14 cellular contexts compared by ENCODE assay signal in the genomic region with DNA sequence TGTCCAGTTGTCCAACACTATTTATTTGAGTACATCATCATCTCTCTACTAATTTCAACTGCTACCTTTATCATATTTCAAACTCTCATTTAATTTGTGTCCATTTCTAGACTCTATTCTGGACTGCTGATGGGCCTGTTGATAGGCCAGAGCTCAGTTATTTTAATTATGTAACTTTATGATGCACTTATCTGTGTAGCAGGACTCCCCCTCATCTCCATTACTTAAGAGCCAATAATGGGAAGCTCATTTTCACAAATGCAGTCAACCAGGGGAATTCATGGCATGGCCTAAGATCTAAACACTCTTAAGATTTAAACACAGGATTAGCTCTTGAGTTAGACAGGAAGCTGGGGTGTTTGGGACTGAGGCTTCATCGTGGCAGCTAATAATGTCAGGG. TPM values are rescaled to one million over a fixed set of nuclear protein-coding genes. Genes with fewer than 3 reads are reported as not detected.
A peak's percentile ranks its signal among the peaks of the same experiment; 100 is the strongest.
DNase-seq lines count a peak whose midpoint lies in the region; ATAC-seq, FAIRE-seq and TF ChIP-seq lines count a peak whose summit lies in the region.
"Had no signal": no experiment of that assay in that cellular context is flagged by ENCODE, and none has a peak within 500 bp of the region (broad histone marks: within the 10 kb centered on the region; RNA-seq: fewer than 3 reads in every experiment).

No MANE protein-coding gene starts in this region.

- intact Hi-C loops in Caco-2 (cut with micrococcal nuclease; ENCODE audit: unreplicated experiment) = no loop called here
- intact Hi-C loops in OCI-LY7 (cut with micrococcal nuclease; ENCODE audit: unreplicated experiment) = no loop called here

- peaks cover 12% of the 10 kb centered on the region for H3K4me1 Mint-ChIP-seq in Caco-2 (ENCODE audit: low read depth, unreplicated experiment)
- H3K4me1 Mint-ChIP-seq: CD8-positive, alpha-beta memory T cell had no signal

- H3K9me3 Mint-ChIP-seq in Caco-2 (ENCODE audit: unreplicated experiment) = no peaks in the 10 kb centered on the region
- H3K9me3 Mint-ChIP-seq: CD8-positive, alpha-beta memory T cell; GM23338 had no signal

- H3K36me3 Mint-ChIP-seq in Caco-2 (ENCODE audit: insufficient read depth, unreplicated experiment) = peaks cover 79% of the 10 kb centered on the region
- H3K36me3 Mint-ChIP-seq: CD8-positive, alpha-beta memory T cell had no signal

- H3K79me2 ChIP-seq in osteoblast (ENCODE audit: insufficient read depth, low read length) = peaks cover 80% of the 10 kb centered on the region
- H3K79me2 ChIP-seq in OCI-LY7 (ENCODE audit: insufficient read depth, low read depth, low read length) = no peaks in the 10 kb centered on the region

- H3K4me3 Mint-ChIP-seq in Caco-2 (ENCODE audit: unreplicated experiment) = no peak overlapping the region
- H3K4me3 Mint-ChIP-seq: CD8-positive, alpha-beta memory T cell; GM23338 had no signal

- H3K36me3 ChIP-seq in osteoblast (ENCODE audit: insufficient read depth, low read length) (peaks cover 2% of the 10 kb centered on the region), Caco-2 (ENCODE audit: control insufficient read depth, insufficient read depth, low read length) (peaks cover 5% of the 10 kb centered on the region), OCI-LY7 (ENCODE audit: insufficient read depth, low read length) (no peaks in the 10 kb centered on the region)

- POLR2A ChIA-PET in Caco-2 (lab: Charles Lee) (interaction anchor here (0.6 kb wide), 1 partner anchor 228 kb away, joined by 17 read pairs; no protein-coding TSS in a partner anchor), OCI-LY7 (lab: Charles Lee) (interaction anchor here (1.2 kb wide), 2 partner anchors 11 to 122 kb away, joined by 3 to 4 read pairs; no protein-coding TSS in a partner anchor)

- no peak overlapping the region for H3K4me2 ChIP-seq in osteoblast (ENCODE audit: insufficient read depth, low read length)
- no peak overlapping the region for H3K4me2 ChIP-seq in OCI-LY7 (ENCODE audit: low read length)
- H3K4me2 ChIP-seq: GM23338 had no signal

- H3K9me2 ChIP-seq in OCI-LY7 (ENCODE audit: insufficient read depth, low read length) = no peaks in the 10 kb centered on the region

- no TSS peak for BruUV-seq in Caco-2 (replicated peaks; lab: Mats Ljungman, UMichigan)
- BruUV-seq in OCI-LY7 (replicated peaks; lab: Mats Ljungman, UMichigan) = no TSS peak

- DNase-seq in DMS79 treated with DMSO at 0.1 percent for 48 hours (lab: John Stamatoyannopoulos, UW) (peak; percentile 13), DMS79 (lab: John Stamatoyannopoulos, UW) (no peak), islet precursor cell (peak; percentile 28), osteoblast (ENCODE audit: insufficient read length, low spot score, missing footprints) (peak; percentile 25), Caco-2 (no peak), OCI-LY7 (ENCODE audit: low spot score) (no peak), HTR-8/SVneo (ENCODE audit: insufficient read length, low spot score) (no peak)
- DNase-seq: CD8-positive, alpha-beta memory T cell; DMS53; H7 had no signal

- no peaks in the 10 kb centered on the region for H3K9me3 ChIP-seq in osteoblast (ENCODE audit: low read depth, low read length)
- H3K9me3 ChIP-seq in Caco-2 = no peaks in the 10 kb centered on the region
- H3K9me3 ChIP-seq in OCI-LY7 (ENCODE audit: low read length) = no peaks in the 10 kb centered on the region

- no peak overlapping the region for H2AFZ ChIP-seq in osteoblast (ENCODE audit: low read length)
- no peak overlapping the region for H2AFZ ChIP-seq in OCI-LY7 (ENCODE audit: low read length)
- H2AFZ ChIP-seq: GM23338 had no signal

- H3K27ac Mint-ChIP-seq in Caco-2 (ENCODE audit: unreplicated experiment) = no peak overlapping the region
- H3K27ac Mint-ChIP-seq: GM23338 had no signal

- no peaks in the 10 kb centered on the region for H3K4me1 ChIP-seq in osteoblast (ENCODE audit: insufficient read depth, low read length)
- H3K4me1 ChIP-seq in Caco-2 = 0 out of 2 replicates have a peak, but pooled peaks cover 2% of the 10 kb centered on the region
- peaks cover 27% of the 10 kb centered on the region for H3K4me1 ChIP-seq in OCI-LY7 (ENCODE audit: insufficient read depth, low read length, poor library complexity, severe bottlenecking)

- H3K4me3 ChIP-seq in osteoblast (ENCODE audit: insufficient read depth, low read length) = no peak overlapping the region
- no peak overlapping the region for H3K4me3 ChIP-seq in Caco-2 (ENCODE audit: low read depth, low read length)
- no peak overlapping the region for H3K4me3 ChIP-seq in OCI-LY7 (ENCODE audit: low read depth, low read length, poor library complexity, severe bottlenecking)
- H3K4me3 ChIP-seq: GM12878, GM23338 had no signal

- no peak for TF ChIP-seq CTCF in osteoblast (IDR thresholded peaks at IDR 0.05; ENCODE audit: extremely low read depth, low read depth, low read length)
- no peak for TF ChIP-seq CTCF in Caco-2 (IDR thresholded peaks at IDR 0.05; ENCODE audit: insufficient read depth in 1 of 2, low read depth in 1 of 2, low read length in 1 of 2, severe bottlenecking in 1 of 2, unreplicated experiment in 1 of 2)
- no peak for TF ChIP-seq CTCF in OCI-LY7 (conservative IDR thresholded peaks at IDR 0.05; ENCODE audit: low read length)

- H3K27ac ChIP-seq in osteoblast (ENCODE audit: low read depth, low read length) (no peak overlapping the region), OCI-LY7 (ENCODE audit: low read depth, low read length, poor library complexity, severe bottlenecking) (no peak overlapping the region)
- H3K27ac ChIP-seq: 22Rv1 had no signal

- FAIRE-seq in HTR-8/SVneo (lab: Jason Lieb, UNC) = no peak
- FAIRE-seq: GM12878 had no signal

- ATAC-seq in SK-N-SH treated with all-trans-retinoic acid at 6 μM for 48 hours = no peak
- ATAC-seq: GM12878, GM23338 had no signal

- CTCF ChIA-PET in Caco-2 (lab: Charles Lee) = interaction anchor here (0.5 to 0.7 kb wide), 2 partner anchors 211 to 225 kb away, joined by 3 read pairs; no protein-coding TSS in a partner anchor
- CTCF ChIA-PET in OCI-LY7 (lab: Charles Lee; ENCODE audit: unreplicated experiment) = no interaction called here

- H4K20me1 ChIP-seq in osteoblast (ENCODE audit: insufficient read depth, low read length) (peaks cover 42% of the 10 kb centered on the region), OCI-LY7 (ENCODE audit: insufficient read depth, low read length) (peaks cover 12% of the 10 kb centered on the region; the same call in 1 of the 2 replicates)

- no peaks in the 10 kb centered on the region for H3K27me3 Mint-ChIP-seq in Caco-2 (ENCODE audit: insufficient read depth, unreplicated experiment)
- H3K27me3 Mint-ChIP-seq: CD8-positive, alpha-beta memory T cell had no signal

- H3K27me3 ChIP-seq in osteoblast (ENCODE audit: insufficient read depth, low read length) = no peaks in the 10 kb centered on the region
- H3K27me3 ChIP-seq in Caco-2 (replicated peaks; ENCODE audit: control insufficient read depth, insufficient read depth, low read length) = no peaks in the 10 kb centered on the region

TF ChIP-seq in SK-N-SH treated with all-trans-retinoic acid at 6 μM for 48 hours, 23 proteins besides CTCF, POLR2A, EP300 and RAD21:
- TF ChIP-seq ISL1 (CRISPR knock-in tag; IDR thresholded peaks at IDR 0.05) (peak; percentile 74), RARB (CRISPR knock-in tag; IDR thresholded peaks at IDR 0.05) (no peak), SNAI2 (CRISPR knock-in tag; IDR thresholded peaks at IDR 0.05) (peak; percentile 32; the same call in 1 of the 2 replicates), TCF4 (CRISPR knock-in tag; IDR thresholded peaks at IDR 0.05; ENCODE audit: borderline replicate concordance) (peak; percentile 56; the same call in 1 of the 2 replicates)
- TF ChIP-seq, protein P1, sequence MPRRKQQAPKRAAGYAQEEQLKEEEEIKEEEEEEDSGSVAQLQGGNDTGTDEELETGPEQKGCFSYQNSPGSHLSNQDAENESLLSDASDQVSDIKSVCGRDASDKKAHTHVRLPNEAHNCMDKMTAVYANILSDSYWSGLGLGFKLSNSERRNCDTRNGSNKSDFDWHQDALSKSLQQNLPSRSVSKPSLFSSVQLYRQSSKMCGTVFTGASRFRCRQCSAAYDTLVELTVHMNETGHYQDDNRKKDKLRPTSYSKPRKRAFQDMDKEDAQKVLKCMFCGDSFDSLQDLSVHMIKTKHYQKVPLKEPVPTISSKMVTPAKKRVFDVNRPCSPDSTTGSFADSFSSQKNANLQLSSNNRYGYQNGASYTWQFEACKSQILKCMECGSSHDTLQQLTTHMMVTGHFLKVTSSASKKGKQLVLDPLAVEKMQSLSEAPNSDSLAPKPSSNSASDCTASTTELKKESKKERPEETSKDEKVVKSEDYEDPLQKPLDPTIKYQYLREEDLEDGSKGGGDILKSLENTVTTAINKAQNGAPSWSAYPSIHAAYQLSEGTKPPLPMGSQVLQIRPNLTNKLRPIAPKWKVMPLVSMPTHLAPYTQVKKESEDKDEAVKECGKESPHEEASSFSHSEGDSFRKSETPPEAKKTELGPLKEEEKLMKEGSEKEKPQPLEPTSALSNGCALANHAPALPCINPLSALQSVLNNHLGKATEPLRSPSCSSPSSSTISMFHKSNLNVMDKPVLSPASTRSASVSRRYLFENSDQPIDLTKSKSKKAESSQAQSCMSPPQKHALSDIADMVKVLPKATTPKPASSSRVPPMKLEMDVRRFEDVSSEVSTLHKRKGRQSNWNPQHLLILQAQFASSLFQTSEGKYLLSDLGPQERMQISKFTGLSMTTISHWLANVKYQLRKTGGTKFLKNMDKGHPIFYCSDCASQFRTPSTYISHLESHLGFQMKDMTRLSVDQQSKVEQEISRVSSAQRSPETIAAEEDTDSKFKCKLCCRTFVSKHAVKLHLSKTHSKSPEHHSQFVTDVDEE (CRISPR knock-in tag; IDR thresholded peaks at IDR 0.05) = peak; percentile 60; the same call in 1 of the 2 replicates
- TF ChIP-seq, protein P2, sequence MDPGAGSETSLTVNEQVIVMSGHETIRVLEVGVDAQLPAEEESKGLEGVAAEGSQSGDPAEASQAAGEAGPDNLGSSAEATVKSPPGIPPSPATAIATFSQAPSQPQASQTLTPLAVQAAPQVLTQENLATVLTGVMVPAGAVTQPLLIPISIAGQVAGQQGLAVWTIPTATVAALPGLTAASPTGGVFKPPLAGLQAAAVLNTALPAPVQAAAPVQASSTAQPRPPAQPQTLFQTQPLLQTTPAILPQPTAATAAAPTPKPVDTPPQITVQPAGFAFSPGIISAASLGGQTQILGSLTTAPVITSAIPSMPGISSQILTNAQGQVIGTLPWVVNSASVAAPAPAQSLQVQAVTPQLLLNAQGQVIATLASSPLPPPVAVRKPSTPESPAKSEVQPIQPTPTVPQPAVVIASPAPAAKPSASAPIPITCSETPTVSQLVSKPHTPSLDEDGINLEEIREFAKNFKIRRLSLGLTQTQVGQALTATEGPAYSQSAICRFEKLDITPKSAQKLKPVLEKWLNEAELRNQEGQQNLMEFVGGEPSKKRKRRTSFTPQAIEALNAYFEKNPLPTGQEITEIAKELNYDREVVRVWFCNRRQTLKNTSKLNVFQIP (CRISPR knock-in tag; IDR thresholded peaks at IDR 0.05; ENCODE audit: borderline replicate concordance, low read depth) = no peak

RNA-seq across cellular contexts. Expression of a gene that starts 21.4 kb away (rescaled TPM):
- total RNA-seq in osteoblast (5.1 and 6.2 TPM in 2 replicates), Caco-2 (2022) (7.5 and 8.2 TPM in 2 replicates), OCI-LY7 (2022) (3.4 TPM in 2 replicates)
- 2.5 and 2.9 TPM in 2 replicates for total RNA-seq in OCI-LY7 (2014; rRNA removed; shearing (Covaris generic))

Comparison
In these comparisons a context has a peak if more than half of its experiments do, and no peak if none do; other contexts are left out.
1. DNase-seq: peak in DMS79 treated with DMSO at 0.1 percent for 48 hours (single experiment), islet precursor cell (single experiment) and osteoblast (single experiment); none in DMS79 (single experiment), Caco-2 (0 of 2), OCI-LY7 (single experiment) and HTR-8/SVneo (single experiment).